Comparison of ENCODE assay signal across 9 cellular contexts in genomic region chrX:150482537-150483217, GRCh38.
DNase-seq lines count a peak whose midpoint lies in the region; ATAC-seq, FAIRE-seq and TF ChIP-seq lines count a peak whose summit lies in the region.
"Had no signal": no experiment of that assay in that cellular context is flagged by ENCODE, and none has a peak within 500 bp of the region (broad histone marks: within the 10 kb centered on the region; RNA-seq: fewer than 3 reads in every experiment).

No MANE protein-coding gene starts in this region.

- H2AFZ ChIP-seq in OCI-LY3 (ENCODE audit: low read depth, low read length) = no peak overlapping the region
- H2AFZ ChIP-seq in K562 (ENCODE audit: low read depth, low read length) = peak overlapping the region; percentile 56; the same call in 1 of the 2 replicates

- ATAC-seq in K562 (peak; percentile 79), mucosa of descending colon (no peak)

- FAIRE-seq in K562 (lab: Jason Lieb, UNC) = peak; percentile 78

- H3K9me1 ChIP-seq in K562 (ENCODE audit: control insufficient read depth, insufficient read depth, low read length) = no peaks in the 10 kb centered on the region

- TF ChIP-seq CTCF in OCI-LY3 (IDR thresholded peaks at IDR 0.05; ENCODE audit: low read depth, low read length) (no peak), K562 (IDR thresholded peaks at IDR 0.05 in 2 of 3, conservative IDR thresholded peaks at IDR 0.05 in 1 of 3; ENCODE audit: insufficient read depth in 2 of 3, low read depth in 1 of 3, low read length in 3 of 3) (no peak), mucosa of descending colon (IDR thresholded peaks at IDR 0.05) (no peak)

- H3K4me3 ChIP-seq in OCI-LY3 (ENCODE audit: low read length) (0 out of 2 replicates have a peak overlapping the region, but pooled peaks have one; percentile 10), K562 (no peak overlapping the region), mucosa of descending colon (no peak overlapping the region)

- no TSS peak for BruUV-seq in K562 (replicated peaks; lab: Mats Ljungman, UMichigan)

- intact Hi-C loops in K562 (cut with micrococcal nuclease) (no loop called here), mucosa of descending colon (cut with DNase I, micrococcal nuclease) (no loop called here)

- POLR2A ChIA-PET in K562 (lab: Yijun Ruan, JAX) = interaction anchor here (0.6 kb wide), 1 partner anchor 1378 kb away, joined by 3 read pairs; no protein-coding TSS in a partner anchor

- H3K4me1 ChIP-seq in OCI-LY3 (ENCODE audit: low read length) = peaks cover 46% of the 10 kb centered on the region
- H3K4me1 ChIP-seq in K562 (replicated peaks in 1 of 2; ENCODE audit: control insufficient read depth in 2 of 2, insufficient read depth in 2 of 2, low read length in 2 of 2) = peaks cover 0 to 10% of the 10 kb centered on the region in 2 experiments; a peak in 2 of 5 replicates
- H3K4me1 ChIP-seq in mucosa of descending colon (ENCODE audit: low read depth) = no peaks in the 10 kb centered on the region

- peak overlapping the region; percentile 38 for H3K4me2 ChIP-seq in OCI-LY3 (ENCODE audit: low read length)
- no peak overlapping the region for H3K4me2 ChIP-seq in K562 (ENCODE audit: insufficient read depth, low read length)

- H3K27me3 ChIP-seq in OCI-LY3 (ENCODE audit: low read depth, low read length) (no peaks in the 10 kb centered on the region), K562 (ENCODE audit: control insufficient read depth in 2 of 2, insufficient read depth in 2 of 2, low read length in 2 of 2) (peaks cover 2 to 12% of the 10 kb centered on the region in 2 experiments)

- peak; percentile 69 for DNase-seq in Daoy (ENCODE audit: low read depth)
- peak; percentile 19 for DNase-seq in H4 (ENCODE audit: low spot score)
- DNase-seq in K562 (ENCODE audit: extremely low read depth in 1 of 4, low spot score in 3 of 4) = peak; percentile 14 to 53 (median 27)
- DNase-seq in stimulated activated CD4-positive, alpha-beta T cell treated with anti-CD3 and anti-CD28 coated beads, Interleukin-1b, Interleukin-23, amount 100 ng/mL, for 4 hours (ENCODE audit: low read depth in 2 of 2) = peak; percentile 5 to 48
- DNase-seq in ecto neural progenitor cell (ENCODE audit: low spot score) = no peak
- DNase-seq in mucosa of descending colon = no peak
- no peak for DNase-seq in putamen (ENCODE audit: low spot score)

- 0% methylated on average over 6 of the region's 6 CpGs for WGBS in K562 (ENCODE audit: insufficient coverage, low coverage, missing lambda C conversion rate)

- CTCF ChIA-PET in K562 (lab: Yijun Ruan, JAX; ENCODE audit: low intra/inter-chr PET ratio) = no interaction called here

- H4K20me1 ChIP-seq in OCI-LY3 (ENCODE audit: insufficient read depth, low read length) (no peaks in the 10 kb centered on the region), K562 (replicated peaks; ENCODE audit: control insufficient read depth, insufficient read depth, low read length) (no peaks in the 10 kb centered on the region)

- no peak overlapping the region for H3K9ac ChIP-seq in OCI-LY3 (ENCODE audit: low read length)
- H3K9ac ChIP-seq in K562 (ENCODE audit: insufficient read depth in 1 of 2, low read depth in 2 of 2, low read length in 2 of 2) = no peak overlapping the region

- no peak for TF ChIP-seq EP300 in K562 (IDR thresholded peaks at IDR 0.05; ENCODE audit: low read length)

- no peaks in the 10 kb centered on the region for H3K79me2 ChIP-seq in OCI-LY3 (ENCODE audit: low read length)
- H3K79me2 ChIP-seq in K562 (ENCODE audit: control insufficient read depth, insufficient read depth, low read length) = no peaks in the 10 kb centered on the region

- H3K27ac ChIP-seq in OCI-LY3 (ENCODE audit: low read length) (no peak overlapping the region), K562 (ENCODE audit: extremely low read depth, low read depth, low read length) (peak overlapping the region; percentile 28; the same call in 1 of the 3 replicates)
- H3K27ac ChIP-seq: HL-60 had no signal

- no peak for TF ChIP-seq RAD21 in K562 (CRISPR knock-in tag; conservative IDR thresholded peaks at IDR 0.05 in 1 of 2, IDR thresholded peaks at IDR 0.05 in 1 of 2)

- TF ChIP-seq POLR2A in K562 (conservative IDR thresholded peaks at IDR 0.05) = no peak

- in situ Hi-C loops in K562 (cut with MboI) = no loop called here

- no peaks in the 10 kb centered on the region for H3K36me3 ChIP-seq in OCI-LY3 (replicated peaks; ENCODE audit: low read depth, low read length)
- no peaks in the 10 kb centered on the region for H3K36me3 ChIP-seq in K562 (ENCODE audit: control insufficient read depth, insufficient read depth, low read length)
- H3K36me3 ChIP-seq in mucosa of descending colon (ENCODE audit: low read depth) = no peaks in the 10 kb centered on the region

- H3K9me3 ChIP-seq in OCI-LY3 (ENCODE audit: insufficient read depth, low read length) (no peaks in the 10 kb centered on the region), K562 (replicated peaks; ENCODE audit: control insufficient read depth, insufficient read depth, low read depth, low read length) (no peaks in the 10 kb centered on the region), mucosa of descending colon (no peaks in the 10 kb centered on the region)

TF ChIP-seq in K562, 482 proteins besides CTCF, POLR2A, EP300 and RAD21 (continues in another document):
- TF ChIP-seq PKNOX1 (IDR thresholded peaks at IDR 0.05) (peak; percentile 63), MEIS2 (IDR thresholded peaks at IDR 0.05; ENCODE audit: partially characterized antibody) (peak; percentile 16), MAFF (IDR thresholded peaks at IDR 0.05; ENCODE audit: low read length) (0 out of 2 replicates have a peak, but pooled peaks have one; percentile 7), JUND (IDR thresholded peaks at IDR 0.05; ENCODE audit: borderline replicate concordance, low read depth, low read length) (peak; percentile 85), JUND (tag; IDR thresholded peaks at IDR 0.05; ENCODE audit: borderline replicate concordance, low read depth, low read length) (peak; percentile 90; the same call in 2 of the 3 replicates), PHB (CRISPR knock-in tag; IDR thresholded peaks at IDR 0.05) (no peak), ZFP36 (IDR thresholded peaks at IDR 0.05; ENCODE audit: low read depth, low read length, partially characterized antibody) (peak; percentile 40), NRF1 (conservative IDR thresholded peaks at IDR 0.05 in 1 of 2, IDR thresholded peaks at IDR 0.05 in 1 of 2) (0 out of 4 replicates have a peak, but pooled peaks of 1 of the 2 experiments have one; percentile 23), RCOR1 (IDR thresholded peaks at IDR 0.05; ENCODE audit: borderline replicate concordance in 1 of 2, low read depth in 2 of 2, low read length in 2 of 2) (no peak), CTBP1 (IDR thresholded peaks at IDR 0.05; ENCODE audit: borderline replicate concordance) (no peak), MYBL2 (IDR thresholded peaks at IDR 0.05; ENCODE audit: low read depth) (no peak), MYBL2 (CRISPR knock-in tag; IDR thresholded peaks at IDR 0.05; ENCODE audit: borderline replicate concordance) (no peak), FOSL1 (tag; conservative IDR thresholded peaks at IDR 0.05) (peak; percentile 85), ZSCAN32 (CRISPR knock-in tag; IDR thresholded peaks at IDR 0.05) (0 out of 2 replicates have a peak, but pooled peaks have one; percentile 29), USF2 (CRISPR knock-in tag; IDR thresholded peaks at IDR 0.05) (no peak), CBFA2T2 (conservative IDR thresholded peaks at IDR 0.05) (no peak), ARID1B (IDR thresholded peaks at IDR 0.05) (peak; percentile 21; the same call in 1 of the 2 replicates), SOX6 (IDR thresholded peaks at IDR 0.05) (peak; percentile 42; the same call in 1 of the 2 replicates), JUN (IDR thresholded peaks at IDR 0.05; ENCODE audit: borderline replicate concordance, low read depth, low read length) (peak; percentile 82), JUN (CRISPR knock-in tag; IDR thresholded peaks at IDR 0.05; ENCODE audit: borderline replicate concordance) (no peak), SP1 (CRISPR knock-in tag; IDR thresholded peaks at IDR 0.05) (no peak), ZNF644 (tag; IDR thresholded peaks at IDR 0.05; ENCODE audit: low read depth) (no peak), SMARCA4 (IDR thresholded peaks at IDR 0.05) (peak; percentile 31; the same call in 1 of the 2 replicates), ZZZ3 (IDR thresholded peaks at IDR 0.05) (no peak), MAFK (IDR thresholded peaks at IDR 0.05; ENCODE audit: low read length) (peak; percentile 35), CHD4 (IDR thresholded peaks at IDR 0.05; ENCODE audit: insufficient read depth, insufficient replicate concordance, low read depth, low read length, poor library complexity, severe bottlenecking) (no peak), NFE2 (IDR thresholded peaks at IDR 0.05; ENCODE audit: low read depth) (peak; percentile 68), DPF2 (IDR thresholded peaks at IDR 0.05) (0 out of 2 replicates have a peak, but pooled peaks have one; percentile 49)

Comparison
In these comparisons a context has a peak if more than half of its experiments do, and no peak if none do; other contexts are left out.
1. DNase-seq: peak in Daoy (single experiment), H4 (single experiment), K562 (4 of 4) and stimulated activated CD4-positive, alpha-beta T cell treated with anti-CD3 and anti-CD28 coated beads, Interleukin-1b, Interleukin-23, amount 100 ng/mL, for 4 hours (2 of 2); none in ecto neural progenitor cell (single experiment), mucosa of descending colon (0 of 3) and putamen (single experiment).